9 cellular contexts compared by ENCODE assay signal in the genomic region with DNA sequence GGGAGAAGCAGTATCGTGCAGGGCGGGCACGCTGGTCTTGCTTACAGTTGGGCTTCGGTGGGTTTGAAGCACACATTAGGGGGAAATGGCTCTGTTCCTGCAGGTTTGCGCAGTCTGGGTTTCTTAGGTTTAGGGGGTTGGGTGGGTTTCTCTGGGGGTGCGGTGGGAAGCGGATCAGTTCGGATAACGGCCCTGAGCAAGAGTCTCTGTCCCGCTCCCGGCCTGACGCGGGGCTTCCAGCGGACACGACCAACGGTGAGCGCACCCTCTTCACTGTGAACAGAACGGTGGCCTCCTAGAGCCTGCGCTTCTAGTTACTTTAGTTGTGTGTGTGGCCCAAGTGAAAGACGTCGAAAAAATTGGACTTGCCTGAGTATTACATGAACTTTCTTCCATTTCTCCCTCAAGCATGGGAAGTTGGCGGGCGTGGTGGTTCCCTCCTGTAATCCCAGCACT. TPM values are rescaled to one million over a fixed set of nuclear protein-coding genes. Genes with fewer than 3 reads are reported as not detected.
A peak's percentile ranks its signal among the peaks of the same experiment; 100 is the strongest.
DNase-seq lines count a peak whose midpoint lies in the region; ATAC-seq, FAIRE-seq and TF ChIP-seq lines count a peak whose summit lies in the region.
"Had no signal": no experiment of that assay in that cellular context is flagged by ENCODE, and none has a peak within 500 bp of the region (broad histone marks: within the 10 kb centered on the region; RNA-seq: fewer than 3 reads in every experiment).

No MANE protein-coding gene starts in this region.

- RAD21 ChIA-PET in GM12878 (lab: Charles Lee; ENCODE audit: unreplicated experiment), result no interaction called here

- peaks cover 39% of the 10 kb centered on the region for H3K79me2 ChIP-seq in HepG2 (ENCODE audit: insufficient read depth, low read length)
- H3K79me2 ChIP-seq in GM12878 (ENCODE audit: control insufficient read depth, insufficient read depth, low read length), result no peaks in the 10 kb centered on the region

- no peak for ATAC-seq in HepG2
- ATAC-seq in right lobe of liver, result no peak
- no peak for ATAC-seq in GM12878
- no peak for ATAC-seq in GM21786 (IDR thresholded peaks at IDR 0.05; ENCODE audit: unreplicated experiment)
- ATAC-seq in HG03280 (IDR thresholded peaks at IDR 0.05; ENCODE audit: unreplicated experiment), result no peak
- ATAC-seq: HCT116 had no signal

- no TSS peak for BruUV-seq in HepG2 (replicated peaks; lab: Mats Ljungman, UMichigan)
- no TSS peak for BruUV-seq in GM12878 (replicated peaks; lab: Mats Ljungman, UMichigan)

- CTCF ChIA-PET in HepG2 (lab: Yijun Ruan, JAX; ENCODE audit: low intra/inter-chr PET ratio, low total read pairs), result interaction anchor here (1.1 to 7.1 kb wide), 11 partner anchors 10 to 530 kb away, joined by 3 to 309 read pairs (median 7); no protein-coding TSS in a partner anchor
- CTCF ChIA-PET in GM12878 (lab: Yijun Ruan, JAX), result no interaction called here

- H4K20me1 ChIP-seq in HepG2 (ENCODE audit: insufficient read depth, low read length) (no peaks in the 10 kb centered on the region), GM12878 (ENCODE audit: control insufficient read depth, insufficient read depth) (no peaks in the 10 kb centered on the region)

- 80% methylated on average over 20 of the region's 23 CpGs for WGBS in HepG2 (ENCODE audit: low lambda C conversion rate)
- 52% methylated on average over 8 of the region's 23 CpGs for WGBS in right lobe of liver (ENCODE audit: insufficient coverage, low coverage, low lambda C conversion rate, missing lambda C conversion rate)
- 74% methylated on average over 23 of the region's 23 CpGs for WGBS in GM12878 (ENCODE audit: insufficient coverage, insufficient replicate concordance, low lambda C conversion rate, missing lambda C conversion rate)
- WGBS in mesodermal cell (ENCODE audit: insufficient coverage in 2 of 2), 2 experiments, result 49 to 87% methylated on average over 7 to 19 of the region's 23 CpGs

- SMC1A ChIA-PET in GM12878 (lab: Charles Lee; ENCODE audit: uncharacterized antibody, unreplicated experiment), result no interaction called here

- H3K4me2 ChIP-seq in HepG2 (ENCODE audit: low read depth, low read length), result peak overlapping the region; percentile 94
- peak overlapping the region; percentile 75 for H3K4me2 ChIP-seq in GM12878 (ENCODE audit: control insufficient read depth, insufficient read depth)

- in situ Hi-C loops in HepG2 (cut with HindIII; ENCODE audit: extremely low pct_ligation_motif_present, low pct_unique_long_range_greater_than_20kb), result loop anchor here (5.0 kb wide), 1 partner anchor 87 kb away; no protein-coding TSS in a partner anchor
- in situ Hi-C loops in GM12878 (cut with MboI), result no loop called here

- POLR2A ChIA-PET in HepG2 (lab: Yijun Ruan, JAX), result interaction anchor here (1.7 to 3.2 kb wide), 3 partner anchors 36 to 90 kb away, joined by 6 to 21 read pairs (median 15); no protein-coding TSS in a partner anchor
- POLR2A ChIA-PET in GM12878 (lab: Charles Lee), result no interaction called here

- intact Hi-C loops in HepG2 (cut with micrococcal nuclease; ENCODE audit: unreplicated experiment) (loop anchor here (1.0 to 10.0 kb wide), 3 partner anchors 23 to 90 kb away; no protein-coding TSS in a partner anchor), right lobe of liver (cut with DNase I) (no loop called here), GM12878 (cut with micrococcal nuclease; ENCODE audit: unreplicated experiment) (no loop called here)

- TF ChIP-seq RAD21 in HepG2 (CRISPR knock-in tag; IDR thresholded peaks at IDR 0.05) (no peak), GM12878 (IDR thresholded peaks at IDR 0.05; ENCODE audit: insufficient read depth, low read depth, low read length) (no peak)

- H3K4me3 ChIP-seq in HepG2 (replicated peaks in 1 of 3; ENCODE audit: insufficient read depth in 1 of 3, low read depth in 2 of 3, low read length in 3 of 3), result peak overlapping the region; percentile 51 to 99 (median 86); a peak in 5 of 6 replicates
- peak overlapping the region in 1 of 3 donors; percentile 74 for H3K4me3 ChIP-seq in right lobe of liver
- H3K4me3 ChIP-seq in GM12878, result peak overlapping the region; percentile 47; the same call in 1 of the 2 replicates
- peak overlapping the region; percentile 35 for H3K4me3 ChIP-seq in mesodermal cell (ENCODE audit: extremely low read depth, insufficient read depth, low read length, poor library complexity, severe bottlenecking)

- H3K27me3 ChIP-seq in HepG2 (ENCODE audit: control insufficient read depth in 1 of 2, insufficient read depth in 2 of 2, low read length in 2 of 2) (no peaks in the 10 kb centered on the region; a peak in 1 of 5 replicates), right lobe of liver (no peaks in the 10 kb centered on the region), GM12878 (replicated peaks in 1 of 2; ENCODE audit: control insufficient read depth in 2 of 2, insufficient read depth in 2 of 2, low read length in 1 of 2) (peaks cover 8 to 21% of the 10 kb centered on the region in 2 experiments)

- H3K4me1 ChIP-seq in HepG2 (ENCODE audit: insufficient read depth, low read length) (peaks cover 34% of the 10 kb centered on the region), right lobe of liver (peaks cover 0 to 7% (median 0%) of the 10 kb centered on the region in 4 donors), GM12878 (ENCODE audit: control insufficient read depth, insufficient read depth, low read length) (0 out of 2 replicates have a peak, but pooled peaks cover 4% of the 10 kb centered on the region), mesodermal cell (ENCODE audit: control insufficient read depth, insufficient read depth, low read length, poor library complexity, severe bottlenecking) (peaks cover 11% of the 10 kb centered on the region)

- H3K9me3 ChIP-seq in HepG2 (ENCODE audit: low read length) (no peaks in the 10 kb centered on the region), right lobe of liver (no peaks in the 10 kb centered on the region), GM12878 (replicated peaks; ENCODE audit: control insufficient read depth, insufficient read depth, low read length) (no peaks in the 10 kb centered on the region), mesodermal cell (ENCODE audit: control insufficient read depth, low read length) (no peaks in the 10 kb centered on the region)

- H3K9ac ChIP-seq in HepG2 (ENCODE audit: insufficient read depth, low read depth, low read length) (peak overlapping the region; percentile 45), GM12878 (ENCODE audit: control insufficient read depth, insufficient read depth, low read length) (no peak overlapping the region)

- H3K27ac ChIP-seq in HepG2 (ENCODE audit: extremely low read length, insufficient read depth, low read length), result no peak overlapping the region
- no peak overlapping the region for H3K27ac ChIP-seq in right lobe of liver
- H3K27ac ChIP-seq in GM12878 (ENCODE audit: control insufficient read depth, insufficient read depth), result no peak overlapping the region
- H3K27ac ChIP-seq in mesodermal cell (ENCODE audit: low read depth, low read length, severe bottlenecking), result no peak overlapping the region

- no peaks in the 10 kb centered on the region; a peak in 1 of 5 replicates for H3K36me3 ChIP-seq in HepG2 (replicated peaks in 1 of 2; ENCODE audit: control insufficient read depth in 1 of 2, insufficient read depth in 2 of 2, low read length in 2 of 2)
- no peaks in the 10 kb centered on the region for H3K36me3 ChIP-seq in right lobe of liver
- no peaks in the 10 kb centered on the region for H3K36me3 ChIP-seq in GM12878 (ENCODE audit: control insufficient read depth in 2 of 2, insufficient read depth in 2 of 2, low read length in 1 of 2)
- H3K36me3 ChIP-seq in mesodermal cell (ENCODE audit: control insufficient read depth, insufficient read depth, low read length), result no peaks in the 10 kb centered on the region

- DNase-seq in HepG2 (ENCODE audit: low spot score) (no peak), right lobe of liver (no peak), GM12878 (ENCODE audit: low read depth, low spot score) (no peak), COR-L47 (lab: John Stamatoyannopoulos, UW) (no peak), Ammon's horn (ENCODE audit: low spot score) (no peak)

- TF ChIP-seq POLR2A in HepG2 (IDR thresholded peaks at IDR 0.05; ENCODE audit: insufficient read depth in 1 of 2, low read depth in 2 of 2, low read length in 2 of 2) (no peak), right lobe of liver (IDR thresholded peaks at IDR 0.05) (no peak), GM12878 (IDR thresholded peaks at IDR 0.05; ENCODE audit: low read depth, low read length) (no peak)

- TF ChIP-seq EP300 in HepG2 (IDR thresholded peaks at IDR 0.05; ENCODE audit: low read depth in 2 of 2, low read length in 2 of 2) (no peak), HepG2 (CRISPR knock-in tag; IDR thresholded peaks at IDR 0.05; ENCODE audit: borderline replicate concordance) (no peak), GM12878 (IDR thresholded peaks at IDR 0.05; ENCODE audit: borderline replicate concordance in 1 of 2, control insufficient read depth in 1 of 2, low read depth in 2 of 2, low read length in 2 of 2) (no peak)

- FAIRE-seq in HepG2 (lab: Jason Lieb, UNC) (no peak), GM12878 (lab: Jason Lieb, UNC) (no peak)

- no peak for TF ChIP-seq CTCF in HepG2 (CRISPR knock-in tag; IDR thresholded peaks at IDR 0.05)
- TF ChIP-seq CTCF in right lobe of liver (IDR thresholded peaks at IDR 0.05), result no peak
- 0 out of 6 replicates have a peak, but pooled peaks of 1 of the 3 experiments have one; percentile 4 for TF ChIP-seq CTCF in GM12878 (IDR thresholded peaks at IDR 0.05 in 2 of 3, conservative IDR thresholded peaks at IDR 0.05 in 1 of 3; ENCODE audit: control insufficient read depth in 2 of 3, extremely low read depth in 1 of 3, insufficient read depth in 1 of 3, low read depth in 3 of 3, low read length in 3 of 3)

- H2AFZ ChIP-seq in HepG2 (ENCODE audit: low read length) (no peak overlapping the region), GM12878 (ENCODE audit: control insufficient read depth, low read depth, low read length) (no peak overlapping the region)

RNA-seq across cellular contexts. Expression of a gene that starts 0.6 kb away (rescaled TPM):
- total RNA-seq in HepG2 (2016; rRNA removed; fragmentation: Illumina TruSeq; extraction: Trizol) (60.1 and 65.4 TPM in 2 replicates), right lobe of liver (10 to 100 TPM in 5 of 6 experiments, 1 to 10 TPM in 1; 7.1 to 24.4 (median 14.4) TPM), GM12878 (2014; rRNA removed) (not detected in 2 replicates), GM12878 (2014; rRNA removed; fragmentation: Illumina TruSeq; extraction: Trizol) (not detected in 2 replicates), GM12878 (2021) (not detected in 2 replicates)
- 16.2 and 17.4 TPM in 2 replicates for total RNA-seq in HepG2 (2016; cell fraction: cytosol; rRNA removed; fragmentation: Illumina TruSeq; extraction: Trizol; ENCODE audit: low read depth)
- 56.0 and 65.6 TPM in 2 replicates for total RNA-seq in HepG2 (2016; cell fraction: insoluble cytoplasmic fraction; rRNA removed; fragmentation: Illumina TruSeq; extraction: Trizol)
- total RNA-seq in HepG2 (2016; cell fraction: membrane; rRNA removed; fragmentation: Illumina TruSeq; extraction: Trizol), result 63.8 and 70.3 TPM in 2 replicates
- total RNA-seq in HepG2 (2016; cell fraction: nucleus; rRNA removed; fragmentation: Illumina TruSeq; extraction: Trizol), result 58.7 and 63.1 TPM in 2 replicates
- polyA plus RNA-seq in HepG2 (2011; rRNA removed) (32.1 and 43.6 TPM in 2 replicates), GM12878 (2011; rRNA removed) (0.03 TPM in 1 of 2 replicates, not detected in the other), GM12878 (2014; fragmentation: Illumina TruSeq; extraction: Trizol) (0.01 TPM in 1 of 2 replicates, not detected in the other), GM12878 (2014; fragmentation: Nextera tagmentation; extraction: Ambion mirVana) (not detected), GM12878 (2014; rRNA removed) (not detected in 2 replicates), GM12878 (2016; fragmentation: Nextera tagmentation; extraction: Ambion mirVana) (not detected)
- polyA plus RNA-seq in HepG2 (2011; cell fraction: cytosol; rRNA removed), result 20.8 and 31.9 TPM in 2 replicates
- 13.8 and 15.2 TPM in 2 replicates for polyA plus RNA-seq in HepG2 (2011; cell fraction: nucleus; rRNA removed)
- 48.1 and 62.3 TPM in 2 replicates for polyA plus RNA-seq in HepG2 (2012)
- polyA plus RNA-seq in HepG2 (2016; cell fraction: cytosol; fragmentation: Illumina TruSeq; extraction: Trizol; ENCODE audit: low read depth), result 17.6 and 20.3 TPM in 2 replicates
- polyA plus RNA-seq in HepG2 (2016; cell fraction: insoluble cytoplasmic fraction; fragmentation: Illumina TruSeq; extraction: Trizol; ENCODE audit: low read depth), result 68.4 and 70.1 TPM in 2 replicates
- 54.8 and 56.6 TPM in 2 replicates for polyA plus RNA-seq in HepG2 (2016; cell fraction: membrane; fragmentation: Illumina TruSeq; extraction: Trizol; ENCODE audit: low read depth)
- 89.1 and 92.2 TPM in 2 replicates for polyA plus RNA-seq in HepG2 (2016; cell fraction: nucleus; fragmentation: Illumina TruSeq; extraction: Trizol; ENCODE audit: insufficient read depth, low read depth)
- 43.3 TPM in 1 of 2 replicates, not detected in the other for polyA minus RNA-seq in HepG2 (2011; rRNA and poly(A)+ RNA removed; ENCODE audit: low replicate concordance)
- polyA minus RNA-seq in HepG2 (2011; cell fraction: cytosol; rRNA and poly(A)+ RNA removed), result 26.2 and 28.8 TPM in 2 replicates
- polyA minus RNA-seq in HepG2 (2011; cell fraction: nucleus; rRNA and poly(A)+ RNA removed), result 17.1 and 19.9 TPM in 2 replicates
- not detected in 2 replicates for total RNA-seq in GM12878 (2013; cell fraction: nucleolus; rRNA removed)
- polyA plus RNA-seq in GM12878 (2011; ENCODE audit: low read depth), result not detected
- polyA plus RNA-seq in GM12878 (2011; cell fraction: cytosol; rRNA removed), result not detected in 2 replicates
- not detected in 2 replicates for polyA plus RNA-seq in GM12878 (2011; cell fraction: nucleus; rRNA removed)
- 0.03 TPM in 1 of 2 replicates, not detected in the other for polyA plus RNA-seq in GM12878 (2012)
- polyA minus RNA-seq in GM12878 (2011; rRNA and poly(A)+ RNA removed), result not detected in 2 replicates
- polyA minus RNA-seq in GM12878 (2011; cell fraction: cytosol; rRNA and poly(A)+ RNA removed), result not detected in 2 replicates
- not detected in 2 replicates for polyA minus RNA-seq in GM12878 (2011; cell fraction: nucleus; rRNA and poly(A)+ RNA removed)
- 13.0 TPM for polyA plus RNA-seq in mesodermal cell (2013, experiment 1 of 2)
- 13.4 TPM for polyA plus RNA-seq in mesodermal cell (2013, experiment 2 of 2)

RNA-seq across cellular contexts. Expression of a gene that starts 48.9 kb away (rescaled TPM):
- total RNA-seq in HepG2 (2016; rRNA removed; fragmentation: Illumina TruSeq; extraction: Trizol) (9.5 and 10.2 TPM in 2 replicates), right lobe of liver (1 to 10 TPM; 6.4 to 9.5 (median 7.6) TPM), GM12878 (2014; rRNA removed) (5.1 and 7.2 TPM in 2 replicates), GM12878 (2014; rRNA removed; fragmentation: Illumina TruSeq; extraction: Trizol) (4.6 and 5.1 TPM in 2 replicates), GM12878 (2021) (6.6 and 8.5 TPM in 2 replicates)
- 7.2 and 7.8 TPM in 2 replicates for total RNA-seq in HepG2 (2016; cell fraction: cytosol; rRNA removed; fragmentation: Illumina TruSeq; extraction: Trizol; ENCODE audit: low read depth)
- total RNA-seq in HepG2 (2016; cell fraction: insoluble cytoplasmic fraction; rRNA removed; fragmentation: Illumina TruSeq; extraction: Trizol), result 8.5 and 9.8 TPM in 2 replicates
- 10.2 and 12.9 TPM in 2 replicates for total RNA-seq in HepG2 (2016; cell fraction: membrane; rRNA removed; fragmentation: Illumina TruSeq; extraction: Trizol)
- 12.8 and 14.5 TPM in 2 replicates for total RNA-seq in HepG2 (2016; cell fraction: nucleus; rRNA removed; fragmentation: Illumina TruSeq; extraction: Trizol)
- polyA plus RNA-seq in HepG2 (2011; rRNA removed) (2.5 and 2.7 TPM in 2 replicates), GM12878 (2011; rRNA removed) (4.3 and 5.5 TPM in 2 replicates), GM12878 (2014; fragmentation: Illumina TruSeq; extraction: Trizol) (4.8 and 5.6 TPM in 2 replicates), GM12878 (2014; fragmentation: Nextera tagmentation; extraction: Ambion mirVana) (1 to 10 TPM; 2.0 to 3.2 TPM), GM12878 (2014; rRNA removed) (3.5 and 4.6 TPM in 2 replicates), GM12878 (2016; fragmentation: Nextera tagmentation; extraction: Ambion mirVana) (1 to 10 TPM; 4.4 to 5.1 TPM)
- 1.2 and 1.9 TPM in 2 replicates for polyA plus RNA-seq in HepG2 (2011; cell fraction: cytosol; rRNA removed)
- 1.6 and 2.3 TPM in 2 replicates for polyA plus RNA-seq in HepG2 (2011; cell fraction: nucleus; rRNA removed)
- polyA plus RNA-seq in HepG2 (2012), result 6.0 and 6.5 TPM in 2 replicates
- polyA plus RNA-seq in HepG2 (2016; cell fraction: cytosol; fragmentation: Illumina TruSeq; extraction: Trizol; ENCODE audit: low read depth), result 11.0 and 14.0 TPM in 2 replicates
- polyA plus RNA-seq in HepG2 (2016; cell fraction: insoluble cytoplasmic fraction; fragmentation: Illumina TruSeq; extraction: Trizol; ENCODE audit: low read depth), result 10.4 and 11.8 TPM in 2 replicates
- 13.1 and 14.3 TPM in 2 replicates for polyA plus RNA-seq in HepG2 (2016; cell fraction: membrane; fragmentation: Illumina TruSeq; extraction: Trizol; ENCODE audit: low read depth)
- 15.6 and 18.1 TPM in 2 replicates for polyA plus RNA-seq in HepG2 (2016; cell fraction: nucleus; fragmentation: Illumina TruSeq; extraction: Trizol; ENCODE audit: insufficient read depth, low read depth)
- 1.7 and 2.9 TPM in 2 replicates for polyA minus RNA-seq in HepG2 (2011; rRNA and poly(A)+ RNA removed; ENCODE audit: low replicate concordance)
- 2.0 and 5.2 TPM in 2 replicates for polyA minus RNA-seq in HepG2 (2011; cell fraction: cytosol; rRNA and poly(A)+ RNA removed)
- 10.0 and 11.2 TPM in 2 replicates for polyA minus RNA-seq in HepG2 (2011; cell fraction: nucleus; rRNA and poly(A)+ RNA removed)
- 10.3 and 10.8 TPM in 2 replicates for total RNA-seq in GM12878 (2013; cell fraction: nucleolus; rRNA removed)
- polyA plus RNA-seq in GM12878 (2011; ENCODE audit: low read depth), result 2.1 TPM
- polyA plus RNA-seq in GM12878 (2011; cell fraction: cytosol; rRNA removed), result 2.0 and 2.1 TPM in 2 replicates
- polyA plus RNA-seq in GM12878 (2011; cell fraction: nucleus; rRNA removed), result 2.9 and 4.2 TPM in 2 replicates
- polyA plus RNA-seq in GM12878 (2012), result 2.8 and 3.6 TPM in 2 replicates
- polyA minus RNA-seq in GM12878 (2011; rRNA and poly(A)+ RNA removed), result 2.6 and 3.3 TPM in 2 replicates
- 1.3 and 2.2 TPM in 2 replicates for polyA minus RNA-seq in GM12878 (2011; cell fraction: cytosol; rRNA and poly(A)+ RNA removed)
- polyA minus RNA-seq in GM12878 (2011; cell fraction: nucleus; rRNA and poly(A)+ RNA removed), result 2.5 and 4.7 TPM in 2 replicates
- polyA plus RNA-seq in mesodermal cell (2013, experiment 1 of 2), result 12.6 TPM
- polyA plus RNA-seq in mesodermal cell (2013, experiment 2 of 2), result 11.2 TPM

Comparison
In these comparisons a context has a peak if more than half of its experiments do, and no peak if none do; other contexts are left out.
1. RNA of a gene that starts 0.6 kb away (total RNA-seq): 16.2 to 70.3 TPM in HepG2 and 7.1 to 24.4 TPM in right lobe of liver; not detected in GM12878; every median in the first group is over 4 times any median in the second.